12 cellular contexts compared by ENCODE assay signal in the genomic region with DNA sequence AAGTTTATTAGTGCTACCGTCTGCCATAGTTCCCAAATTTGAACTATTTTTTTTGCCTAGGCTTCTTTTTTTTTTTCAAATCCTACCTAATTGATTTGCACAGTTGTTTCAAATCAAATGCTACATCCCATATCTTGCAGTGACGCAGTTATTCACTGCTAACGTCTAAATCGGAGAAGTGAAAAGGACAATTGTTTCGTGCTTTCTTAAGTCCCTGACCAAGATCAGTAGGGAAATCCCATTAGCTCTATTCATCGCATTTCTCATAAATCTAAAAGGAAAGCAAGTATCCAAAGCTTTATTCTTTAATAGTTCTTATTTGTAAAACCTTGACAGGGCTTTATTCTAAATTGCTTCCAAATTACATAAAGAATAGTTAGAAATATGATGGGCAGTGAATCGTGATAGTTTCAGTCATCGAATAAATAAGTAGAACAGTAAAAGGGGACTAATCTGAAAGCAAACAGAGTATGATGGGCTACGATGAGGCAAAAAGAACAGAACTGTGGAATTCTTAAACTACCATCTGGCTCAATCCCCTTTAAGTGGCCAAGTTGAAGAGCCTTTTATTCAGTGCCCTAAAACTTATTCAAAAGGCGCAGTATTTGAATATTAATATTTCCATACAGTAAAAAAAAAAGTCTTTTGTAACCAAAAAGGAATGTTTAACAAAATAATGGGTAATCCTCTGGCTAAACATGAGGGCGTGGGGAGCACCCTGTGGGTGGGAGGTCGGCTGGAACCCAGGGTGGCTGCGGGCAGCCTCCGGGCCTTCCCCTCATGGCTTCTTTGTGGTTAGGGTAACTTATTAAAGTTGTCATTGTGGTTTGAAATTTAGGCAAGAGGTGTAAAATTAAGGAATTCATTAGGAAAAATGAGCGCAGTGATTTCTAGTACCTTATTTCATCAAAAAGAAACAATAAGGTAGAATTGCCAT. TPM values are rescaled to one million over a fixed set of nuclear protein-coding genes. Genes with fewer than 3 reads are reported as not detected.
A peak's percentile ranks its signal among the peaks of the same experiment; 100 is the strongest.
DNase-seq lines count a peak whose midpoint lies in the region; TF ChIP-seq lines count a peak whose summit lies in the region.
"Had no signal": no experiment of that assay in that cellular context is flagged by ENCODE, and none has a peak within 500 bp of the region (broad histone marks: within the 10 kb centered on the region; RNA-seq: fewer than 3 reads in every experiment).

No MANE protein-coding gene starts in this region.

- DNase-seq in Daoy (ENCODE audit: low read depth) (peak; percentile 28), NCI-H524 treated with DMSO at 0.1 percent for 48 hours (lab: John Stamatoyannopoulos, UW) (peak; percentile 94), fibroblast of mammary gland (ENCODE audit: low read depth) (peak; percentile 24), NCI-H187 (lab: John Stamatoyannopoulos, UW) (no peak), cortex of kidney (lab: John Stamatoyannopoulos, UW) (no peak), GDM1 (lab: John Stamatoyannopoulos, UW) (no peak)
- no peak for DNase-seq in CD8-positive, alpha-beta memory T cell
- DNase-seq: activated CD4-positive, alpha-beta memory T cell treated with anti-CD3 and anti-CD28 coated beads, Interleukin-2, amount 10 ng/mL, durations not matched to agents 7 days and 5 days; stimulated activated CD4-positive, alpha-beta T cell treated with anti-CD3 and anti-CD28 coated beads, Interleukin-4, amount 100 ng/mL, for 4 hours; trophoblast cell had no signal

- peak overlapping the region in 2 of 8 donors; percentile 28 to 75 for H3K27ac Mint-ChIP-seq in CD8-positive, alpha-beta memory T cell
- H3K27ac Mint-ChIP-seq: activated CD4-positive, alpha-beta memory T cell treated with anti-CD3 and anti-CD28 coated beads, Interleukin-2, amount 10 ng/mL, durations not matched to agents 7 days and 5 days; T-helper 1 cell treated with Interleukin-12 subunit alpha and Interleukin-12 subunit beta and Interleukin-4 antibody, amounts not matched to agents 30 μg/mL and 1 μg/mL, for 36 hours had no signal

- H3K9me3 ChIP-seq in skeletal muscle satellite cell (replicated peaks; ENCODE audit: low read length): no peaks in the 10 kb centered on the region
- no peaks in the 10 kb centered on the region for H3K9me3 ChIP-seq in CD8-positive, alpha-beta memory T cell (ENCODE audit: low read length)

- peaks cover 3% of the 10 kb centered on the region for H3K27me3 ChIP-seq in skeletal muscle satellite cell (ENCODE audit: control insufficient read depth, insufficient read depth, low read length)
- H3K27me3 ChIP-seq in CD8-positive, alpha-beta memory T cell (ENCODE audit: insufficient read depth, low read length, poor library complexity, severe bottlenecking): no peaks in the 10 kb centered on the region

- H3K4me3 Mint-ChIP-seq in CD8-positive, alpha-beta memory T cell: peak overlapping the region in 1 of 7 donors; percentile 71
- H3K4me3 Mint-ChIP-seq: activated CD4-positive, alpha-beta memory T cell treated with anti-CD3 and anti-CD28 coated beads, Interleukin-2, amount 10 ng/mL, durations not matched to agents 7 days and 5 days; T-helper 1 cell treated with Interleukin-12 subunit alpha and Interleukin-12 subunit beta and Interleukin-4 antibody, amounts not matched to agents 30 μg/mL and 1 μg/mL, for 36 hours had no signal

- H3K4me3 ChIP-seq in fibroblast of mammary gland (ENCODE audit: control insufficient read depth, low read depth, low read length) (no peak overlapping the region), skeletal muscle satellite cell (ENCODE audit: low read length) (peak overlapping the region; percentile 47)
- no peak overlapping the region for H3K4me3 ChIP-seq in CD8-positive, alpha-beta memory T cell (ENCODE audit: low read length)

- peaks cover 13 to 27% (median 19%) of the 10 kb centered on the region in 3 donors for H3K4me1 Mint-ChIP-seq in CD8-positive, alpha-beta memory T cell

- no peak overlapping the region for H3K27ac ChIP-seq in CD8-positive, alpha-beta memory T cell (ENCODE audit: low read depth, low read length)

- H3K4me2 ChIP-seq in skeletal muscle satellite cell (ENCODE audit: low read length): peak overlapping the region; percentile 79

- TF ChIP-seq CTCF in fibroblast of mammary gland (conservative IDR thresholded peaks at IDR 0.05; ENCODE audit: control insufficient read depth, insufficient read depth, low read depth, low read length): no peak

- H3K36me3 ChIP-seq in skeletal muscle satellite cell (ENCODE audit: insufficient read depth, low read length): no peaks in the 10 kb centered on the region
- H3K36me3 ChIP-seq in CD8-positive, alpha-beta memory T cell (ENCODE audit: insufficient read depth, low read length): no peaks in the 10 kb centered on the region

- H3K4me1 ChIP-seq in skeletal muscle satellite cell (ENCODE audit: control insufficient read depth, insufficient read depth, low read length): peaks cover 28% of the 10 kb centered on the region
- H3K4me1 ChIP-seq in CD8-positive, alpha-beta memory T cell (ENCODE audit: insufficient read depth, low read length): peaks cover 10% of the 10 kb centered on the region

- no peaks in the 10 kb centered on the region for H3K9me3 Mint-ChIP-seq in CD8-positive, alpha-beta memory T cell
- H3K9me3 Mint-ChIP-seq: activated CD4-positive, alpha-beta memory T cell treated with anti-CD3 and anti-CD28 coated beads, Interleukin-2, amount 10 ng/mL, durations not matched to agents 7 days and 5 days; T-helper 1 cell treated with Interleukin-12 subunit alpha and Interleukin-12 subunit beta and Interleukin-4 antibody, amounts not matched to agents 30 μg/mL and 1 μg/mL, for 36 hours had no signal

- peaks cover 0 to 7% (median 0%) of the 10 kb centered on the region in 3 donors for H3K36me3 Mint-ChIP-seq in CD8-positive, alpha-beta memory T cell

- H3K27me3 Mint-ChIP-seq in CD8-positive, alpha-beta memory T cell: no peaks in the 10 kb centered on the region
- H3K27me3 Mint-ChIP-seq: activated CD4-positive, alpha-beta memory T cell treated with anti-CD3 and anti-CD28 coated beads, Interleukin-2, amount 10 ng/mL, durations not matched to agents 7 days and 5 days had no signal

- POLR2A ChIA-PET in CD8-positive, alpha-beta memory T cell (lab: Charles Lee): no interaction called here

- H3K9ac ChIP-seq in skeletal muscle satellite cell (ENCODE audit: low read depth, low read length): peak overlapping the region; percentile 47

- CTCF ChIA-PET in CD8-positive, alpha-beta memory T cell (lab: Charles Lee): no interaction called here

RNA-seq across cellular contexts. Expression of a gene that starts 3.0 kb away (rescaled TPM):
- total RNA-seq in Daoy (2014; rRNA removed; shearing (Covaris generic)): 15.7 and 16.3 TPM in 2 replicates
- total RNA-seq in skeletal muscle satellite cell (2012; rRNA removed): 23.2 and 28.6 TPM in 2 replicates
- total RNA-seq in CD8-positive, alpha-beta memory T cell: 10 to 100 TPM; 53.0 to 57.9 TPM
- 19.1 TPM for polyA plus RNA-seq in CD8-positive, alpha-beta memory T cell

Comparison
In these comparisons a context has a peak if more than half of its experiments do, and no peak if none do; other contexts are left out.
1. DNase-seq: peak in Daoy (single experiment), NCI-H524 treated with DMSO at 0.1 percent for 48 hours (single experiment) and fibroblast of mammary gland (single experiment); none in NCI-H187 (0 of 2), CD8-positive, alpha-beta memory T cell (0 of 5), cortex of kidney (single experiment) and GDM1 (single experiment).